In the genomic region with DNA sequence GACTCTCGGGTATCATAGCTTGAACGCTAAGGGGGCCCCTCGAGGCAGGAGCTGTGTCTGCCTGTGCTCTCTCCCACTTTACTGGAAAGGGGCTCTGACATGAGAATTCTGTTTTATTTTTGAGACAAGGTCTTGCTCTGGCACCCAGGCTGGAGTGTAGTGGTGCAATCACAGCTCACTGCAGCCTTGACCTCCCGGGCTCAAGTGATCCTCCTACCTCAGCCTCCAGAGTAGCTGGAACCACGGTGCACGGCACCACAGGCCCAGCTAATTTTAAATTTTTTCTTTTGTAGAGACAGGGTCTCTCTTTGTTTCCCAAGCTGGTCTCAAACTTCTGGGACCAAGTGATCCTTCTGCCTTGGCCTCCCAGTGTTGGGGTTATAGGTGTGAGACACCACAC, we compare ENCODE assay signal across 6 cellular contexts.
"Had no signal": no experiment of that assay in that cellular context is flagged by ENCODE, and none has a peak within 500 bp of the region (broad histone marks: within the 10 kb centered on the region; RNA-seq: fewer than 3 reads in every experiment).

No MANE protein-coding gene starts in this region.

- H3K27ac ChIP-seq: HL-60 had no signal

- H2AFZ ChIP-seq: GM23338 had no signal

- H3K4me3 Mint-ChIP-seq: GM23338, H9 had no signal

- H3K9me3 Mint-ChIP-seq: GM23338, H9 had no signal

- H3K4me3 ChIP-seq: GM23338, K562 had no signal

- ATAC-seq: GM23338, K562 had no signal

- H3K27ac Mint-ChIP-seq: GM23338, H9 had no signal

- DNase-seq: H9, HCEC 1CT, IMR-90 had no signal

- H3K4me2 ChIP-seq: GM23338 had no signal
